Comparison of ENCODE assay signal across 12 cellular contexts in genomic region chr9:98132806-98133631, GRCh38. TPM values are rescaled to one million over a fixed set of nuclear protein-coding genes. Genes with fewer than 3 reads are reported as not detected.
DNase-seq lines count a peak whose midpoint lies in the region; ATAC-seq lines count a peak whose summit lies in the region.
"Had no signal": no experiment of that assay in that cellular context is flagged by ENCODE, and none has a peak within 500 bp of the region (broad histone marks: within the 10 kb centered on the region; RNA-seq: fewer than 3 reads in every experiment).

No MANE protein-coding gene starts in this region.

- intact Hi-C loops in activated CD4-positive, alpha-beta memory T cell treated with anti-CD3 and anti-CD28 coated beads for 36 hours (cut with micrococcal nuclease): no loop called here

- no peaks in the 10 kb centered on the region for H3K36me3 Mint-ChIP-seq in activated CD4-positive, alpha-beta memory T cell treated with anti-CD3 and anti-CD28 coated beads for 36 hours

- DNase-seq in NCI-H1436 (lab: John Stamatoyannopoulos, UW): peak; percentile 41
- no peak for DNase-seq in NCI-H1436 treated with DMSO at 0.1 percent for 48 hours (lab: John Stamatoyannopoulos, UW)
- peak; percentile 86 to 96 for DNase-seq in NCI-H2081 (lab: John Stamatoyannopoulos, UW)
- DNase-seq in SHP77 treated with DMSO at 0.1 percent for 48 hours (lab: John Stamatoyannopoulos, UW): peak; percentile 22
- DNase-seq in retina: peak; percentile 66
- DNase-seq in activated CD4-positive, alpha-beta memory T cell treated with anti-CD3 and anti-CD28 coated beads for 36 hours: no peak
- DNase-seq in SKM-1 treated with dmso at 0.1 percent for 144 hours (lab: John Stamatoyannopoulos, UW; ENCODE audit: unreplicated experiment): no peak
- DNase-seq: 8988T; activated CD4-positive, alpha-beta T cell treated with anti-CD3 and anti-CD28 coated beads, Interleukin-2, amount 10 ng/mL, durations not matched to agents 7 days and 5 days; effector CD8-positive, alpha-beta T cell; hippocampal formation had no signal

- peaks cover 5% of the 10 kb centered on the region for H3K4me1 Mint-ChIP-seq in activated CD4-positive, alpha-beta memory T cell treated with anti-CD3 and anti-CD28 coated beads for 36 hours (ENCODE audit: low read depth)

- H3K4me3 Mint-ChIP-seq in activated CD4-positive, alpha-beta memory T cell treated with anti-CD3 and anti-CD28 coated beads for 36 hours: no peak overlapping the region
- H3K4me3 Mint-ChIP-seq: activated CD4-positive, alpha-beta T cell treated with anti-CD3 and anti-CD28 coated beads, Interleukin-2, amount 10 ng/mL, durations not matched to agents 7 days and 5 days had no signal

- no peak for ATAC-seq in GM18907 (IDR thresholded peaks at IDR 0.05; ENCODE audit: unreplicated experiment)

- CTCF ChIA-PET in activated CD4-positive, alpha-beta memory T cell treated with anti-CD3 and anti-CD28 coated beads for 36 hours (lab: Charles Lee): interaction anchor here (1.0 kb wide), 1 partner anchor 73 kb away, joined by 3 read pairs; no protein-coding TSS in a partner anchor

- POLR2A ChIA-PET in activated CD4-positive, alpha-beta memory T cell treated with anti-CD3 and anti-CD28 coated beads for 36 hours (lab: Charles Lee): no interaction called here

- H3K27me3 Mint-ChIP-seq in activated CD4-positive, alpha-beta memory T cell treated with anti-CD3 and anti-CD28 coated beads for 36 hours: no peaks in the 10 kb centered on the region
- H3K27me3 Mint-ChIP-seq: activated CD4-positive, alpha-beta T cell treated with anti-CD3 and anti-CD28 coated beads, Interleukin-2, amount 10 ng/mL, durations not matched to agents 7 days and 5 days had no signal

- H3K9me3 Mint-ChIP-seq in activated CD4-positive, alpha-beta memory T cell treated with anti-CD3 and anti-CD28 coated beads for 36 hours: no peaks in the 10 kb centered on the region
- H3K9me3 Mint-ChIP-seq: activated CD4-positive, alpha-beta T cell treated with anti-CD3 and anti-CD28 coated beads, Interleukin-2, amount 10 ng/mL, durations not matched to agents 7 days and 5 days had no signal

- H3K27ac Mint-ChIP-seq in activated CD4-positive, alpha-beta memory T cell treated with anti-CD3 and anti-CD28 coated beads for 36 hours: no peak overlapping the region
- H3K27ac Mint-ChIP-seq: activated CD4-positive, alpha-beta T cell treated with anti-CD3 and anti-CD28 coated beads, Interleukin-2, amount 10 ng/mL, durations not matched to agents 7 days and 5 days had no signal

RNA-seq across cellular contexts. Expression of gene TRIM14, which starts 14.0 kb away (rescaled TPM):
- total RNA-seq in activated CD4-positive, alpha-beta memory T cell treated with anti-CD3 and anti-CD28 coated beads for 36 hours: 10 to 100 TPM; 49.1 to 52.7 TPM

RNA-seq across cellular contexts. Expression of gene CORO2A, which starts 59.4 kb away (rescaled TPM):
- 1 to 10 TPM; 9.8 to 9.9 TPM for total RNA-seq in activated CD4-positive, alpha-beta memory T cell treated with anti-CD3 and anti-CD28 coated beads for 36 hours

Comparison
In these comparisons a context has a peak if more than half of its experiments do, and no peak if none do; other contexts are left out.
1. DNase-seq: peak in NCI-H1436 (single experiment), NCI-H2081 (2 of 2), SHP77 treated with DMSO at 0.1 percent for 48 hours (single experiment) and retina (single experiment); none in NCI-H1436 treated with DMSO at 0.1 percent for 48 hours (single experiment), activated CD4-positive, alpha-beta memory T cell treated with anti-CD3 and anti-CD28 coated beads for 36 hours (single experiment) and SKM-1 treated with dmso at 0.1 percent for 144 hours (single experiment).